Comparison of ENCODE assay signal across 21 cellular contexts in genomic region chr20:11403711-11404110, GRCh38.
DNase-seq lines count a peak whose midpoint lies in the region; ATAC-seq, FAIRE-seq and TF ChIP-seq lines count a peak whose summit lies in the region.
"Had no signal": no experiment of that assay in that cellular context is flagged by ENCODE, and none has a peak within 500 bp of the region (broad histone marks: within the 10 kb centered on the region; RNA-seq: fewer than 3 reads in every experiment).

No MANE protein-coding gene starts in this region.

- H2AK5ac ChIP-seq in H1 (ENCODE audit: low read depth, low read length): no peak overlapping the region

- H3K4me3 ChIP-seq in MG63 (no peak overlapping the region), H1 (ENCODE audit: extremely low read depth in 1 of 4, insufficient read depth in 2 of 4, low read depth in 3 of 4, low read length in 4 of 4) (no peak overlapping the region), pancreas (no peak overlapping the region)
- H3K4me3 ChIP-seq: upper lobe of right lung had no signal

- H2BK20ac ChIP-seq in H1 (ENCODE audit: low read length): no peak overlapping the region

- no peak for TF ChIP-seq EP300 in H1 (IDR thresholded peaks at IDR 0.05; ENCODE audit: borderline replicate concordance in 1 of 2, low read depth in 2 of 2, low read length in 2 of 2)

- TF ChIP-seq CTCF in H1 (IDR thresholded peaks at IDR 0.05; ENCODE audit: control extremely low read depth in 1 of 3, insufficient read depth in 1 of 3, low read depth in 1 of 3, low read length in 3 of 3) (no peak), pancreas (IDR thresholded peaks at IDR 0.05) (no peak)

- H2AFZ ChIP-seq in H1 (ENCODE audit: low read length): no peak overlapping the region

- intact Hi-C loops in pancreas (cut with DNase I): no loop called here

- H3K79me1 ChIP-seq in H1 (ENCODE audit: low read depth, low read length): no peaks in the 10 kb centered on the region

- no peak overlapping the region for H4K5ac ChIP-seq in H1 (ENCODE audit: insufficient read length, low read depth, low read length)

- TF ChIP-seq POLR2A in H1 (IDR thresholded peaks at IDR 0.05; ENCODE audit: control extremely low read depth in 1 of 2, low read depth in 2 of 2, low read length in 2 of 2): no peak

- H3K27ac ChIP-seq in H1 (ENCODE audit: low read depth, low read length) (no peak overlapping the region), pancreas (no peak overlapping the region)
- H3K27ac ChIP-seq: upper lobe of right lung had no signal

- no peak overlapping the region for H3K14ac ChIP-seq in H1 (ENCODE audit: insufficient read length)

- H3K79me2 ChIP-seq in H1 (ENCODE audit: control insufficient read depth in 1 of 2, insufficient read depth in 2 of 2, low read length in 2 of 2): no peaks in the 10 kb centered on the region

- no peak for TF ChIP-seq RAD21 in H1 (IDR thresholded peaks at IDR 0.05 in 1 of 2, conservative IDR thresholded peaks at IDR 0.05 in 1 of 2; ENCODE audit: low read depth in 2 of 2, low read length in 2 of 2)

- H3K9me3 ChIP-seq in MG63: no peaks in the 10 kb centered on the region
- no peaks in the 10 kb centered on the region for H3K9me3 ChIP-seq in H1 (ENCODE audit: insufficient read depth in 2 of 2, low read depth in 1 of 2, low read length in 1 of 2)
- no peaks in the 10 kb centered on the region for H3K9me3 ChIP-seq in pancreas
- H3K9me3 ChIP-seq: upper lobe of right lung had no signal

- no peaks in the 10 kb centered on the region for H3K4me1 ChIP-seq in H1 (replicated peaks in 1 of 4; ENCODE audit: control insufficient read depth in 3 of 4, insufficient read depth in 4 of 4, low read length in 3 of 4)
- H3K4me1 ChIP-seq in pancreas: no peaks in the 10 kb centered on the region
- H3K4me1 ChIP-seq: upper lobe of right lung had no signal

- H2BK12ac ChIP-seq in H1 (ENCODE audit: low read depth, low read length): no peak overlapping the region

- DNase-seq in CMK (ENCODE audit: low read depth): peak; percentile 21
- DNase-seq in MG63: peak; percentile 4
- DNase-seq in H1 (ENCODE audit: low read depth in 1 of 2, low spot score in 2 of 2): no peak
- no peak for DNase-seq in pancreas
- DNase-seq in activated CD4-positive, alpha-beta T cell treated with anti-CD3 and anti-CD28 coated beads, Interleukin-2, amount 50 U/mL, for 1 hour: no peak
- DNase-seq in HTR-8/SVneo (ENCODE audit: insufficient read length, low spot score): no peak
- DNase-seq: activated naive CD8-positive, alpha-beta T cell treated with anti-CD3 and anti-CD28 coated beads, Interleukin-2, amount 50 U/mL, for 24 hours; effector CD8-positive, alpha-beta T cell; midbrain; NCI-H1092 treated with DMSO at 0.1 percent for 48 hours; NCI-H2081 treated with DMSO at 0.1 percent for 48 hours; NCI-H510A; retina; SIG-M5; stimulated activated naive CD8-positive, alpha-beta T cell treated with anti-CD3 and anti-CD28 coated beads, Interleukin-15, Interleukin-2, amounts not matched to agents 100 U/mL and 50 U/mL, for 24 hours; upper lobe of right lung had no signal

- WGBS in H1 (ENCODE audit: extremely low coverage in 1 of 2, insufficient coverage in 1 of 2, insufficient read length in 1 of 2, insufficient replicate concordance in 2 of 2, low coverage in 1 of 2, low lambda C conversion rate in 2 of 2, missing lambda C conversion rate in 1 of 2), 2 experiments: 85% methylated on average over 2 of the region's 2 CpGs; no CpG with 5 or more reads in 1 of the 2 experiments
- 39 to 60% methylated on average over 2 of the region's 2 CpGs for WGBS in pancreas, 2 donors

- H2BK5ac ChIP-seq in H1 (ENCODE audit: low read depth, low read length): no peak overlapping the region

- H3K27me3 ChIP-seq in MG63 (no peaks in the 10 kb centered on the region), H1 (replicated peaks in 1 of 4; ENCODE audit: control insufficient read depth in 3 of 4, extremely low read depth in 1 of 4, insufficient read depth in 3 of 4, low read length in 3 of 4) (no peaks in the 10 kb centered on the region), pancreas (no peaks in the 10 kb centered on the region)
- H3K27me3 ChIP-seq: upper lobe of right lung had no signal

- H3K36me3 ChIP-seq in MG63 (no peaks in the 10 kb centered on the region), H1 (ENCODE audit: control insufficient read depth in 2 of 4, insufficient read depth in 4 of 4, low read length in 3 of 4) (no peaks in the 10 kb centered on the region), pancreas (no peaks in the 10 kb centered on the region)
- H3K36me3 ChIP-seq: upper lobe of right lung had no signal

- no peak overlapping the region for H3K56ac ChIP-seq in H1 (replicated peaks; ENCODE audit: insufficient read length, low read depth, low read length)

- H4K8ac ChIP-seq in H1 (ENCODE audit: extremely low read depth, insufficient read depth, low read length): no peak overlapping the region

- no peaks in the 10 kb centered on the region for H3K23me2 ChIP-seq in H1 (ENCODE audit: low read depth, low read length)

- no peak overlapping the region for H3K23ac ChIP-seq in H1 (ENCODE audit: insufficient read length)

- H2BK15ac ChIP-seq in H1 (ENCODE audit: low read length): 0 out of 2 replicates have a peak overlapping the region, but pooled peaks have one; percentile 5

- FAIRE-seq in H1 (lab: Jason Lieb, UNC): no peak
- peak; percentile 5 for FAIRE-seq in pancreas (lab: Jason Lieb, UNC)
- no peak for FAIRE-seq in HTR-8/SVneo (lab: Jason Lieb, UNC)
- FAIRE-seq: GM19239 had no signal

- no peak overlapping the region for H3K18ac ChIP-seq in H1 (ENCODE audit: extremely low read depth, low read length)

- no peak overlapping the region for H2BK120ac ChIP-seq in H1 (replicated peaks; ENCODE audit: low read depth, low read length)

- no peak overlapping the region for H4K91ac ChIP-seq in H1 (replicated peaks; ENCODE audit: insufficient read length, low read length)

- H4K20me1 ChIP-seq in H1 (replicated peaks in 1 of 2; ENCODE audit: control insufficient read depth in 1 of 2, insufficient read depth in 2 of 2, low read length in 2 of 2): no peaks in the 10 kb centered on the region

- POLR2A ChIA-PET in H1 (lab: Charles Lee; ENCODE audit: partially characterized antibody): no interaction called here

- CTCF ChIA-PET in H1 (lab: Charles Lee; ENCODE audit: partially characterized antibody): interaction anchor here (0.8 kb wide), 1 partner anchor 8 kb away, joined by 4 read pairs; no protein-coding TSS in a partner anchor

- no peak overlapping the region for H3K4ac ChIP-seq in H1 (replicated peaks; ENCODE audit: insufficient read length, low read depth, low read length)

- ATAC-seq in pancreas (no peak), HG02973 (IDR thresholded peaks at IDR 0.05; ENCODE audit: unreplicated experiment) (no peak), GM18511 (IDR thresholded peaks at IDR 0.05; ENCODE audit: unreplicated experiment) (no peak)
- ATAC-seq: activated naive CD8-positive, alpha-beta T cell treated with anti-CD3 and anti-CD28 coated beads, Interleukin-2, amount 50 U/mL, for 24 hours; activated T-helper 17 cell treated with anti-CD3 and anti-CD28 coated beads, Interleukin-2, amount 50 U/mL, for 72 hours; HCT116; stimulated activated naive CD8-positive, alpha-beta T cell treated with anti-CD3 and anti-CD28 coated beads, Interleukin-15, Interleukin-2, amounts not matched to agents 100 U/mL and 50 U/mL, for 24 hours; upper lobe of right lung had no signal

- H3K9ac ChIP-seq in H1 (replicated peaks in 1 of 4; ENCODE audit: extremely low read depth in 1 of 4, low read depth in 3 of 4, low read length in 3 of 4): no peak overlapping the region

- no peak overlapping the region for H3K4me2 ChIP-seq in H1 (ENCODE audit: insufficient read depth in 1 of 2, low read depth in 2 of 2, low read length in 2 of 2)

TF ChIP-seq in H1, 55 proteins besides CTCF, POLR2A, EP300 and RAD21:
- no peak for TF ChIP-seq GTF2F1 (IDR thresholded peaks at IDR 0.05; ENCODE audit: borderline replicate concordance, low read depth, low read length)
- TF ChIP-seq HDAC2 (IDR thresholded peaks at IDR 0.05; ENCODE audit: borderline replicate concordance in 1 of 2, low read depth in 2 of 2, low read length in 2 of 2): no peak
- no peak for TF ChIP-seq CHD1 (IDR thresholded peaks at IDR 0.05; ENCODE audit: low read depth, low read length)
- TF ChIP-seq SP2 (IDR thresholded peaks at IDR 0.05; ENCODE audit: low read length): no peak
- TF ChIP-seq E2F6 (IDR thresholded peaks at IDR 0.05): no peak
- no peak for TF ChIP-seq SIX5 (IDR thresholded peaks at IDR 0.05; ENCODE audit: low read depth, low read length)

Comparison
In these comparisons a context has a peak if more than half of its experiments do, and no peak if none do; other contexts are left out.
1. DNase-seq: peak in CMK (single experiment) and MG63 (single experiment); none in H1 (0 of 2), pancreas (0 of 6), activated CD4-positive, alpha-beta T cell treated with anti-CD3 and anti-CD28 coated beads, Interleukin-2, amount 50 U/mL, for 1 hour (single experiment) and HTR-8/SVneo (single experiment).